31 cellular contexts compared by ENCODE assay signal in the genomic region with DNA sequence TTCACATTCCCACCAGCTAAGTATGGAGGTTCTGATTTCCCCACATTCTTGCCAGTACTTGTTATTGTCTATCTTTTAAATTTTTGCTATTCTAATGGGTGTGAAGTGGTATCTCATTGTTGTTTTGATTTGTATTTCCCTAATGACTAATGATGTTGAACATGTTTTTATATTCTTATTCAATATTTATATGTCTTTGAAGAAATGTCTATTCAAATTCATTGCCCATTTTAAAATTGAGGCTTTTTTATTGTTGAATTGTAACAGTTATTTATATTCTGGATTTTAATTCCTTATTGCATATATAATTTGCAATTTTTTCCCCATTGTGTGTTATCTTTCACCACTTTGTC.
A peak's percentile ranks its signal among the peaks of the same experiment; 100 is the strongest.
DNase-seq lines count a peak whose midpoint lies in the region; ATAC-seq, FAIRE-seq and TF ChIP-seq lines count a peak whose summit lies in the region.
"Had no signal": no experiment of that assay in that cellular context is flagged by ENCODE, and none has a peak within 500 bp of the region (broad histone marks: within the 10 kb centered on the region; RNA-seq: fewer than 3 reads in every experiment).

No MANE protein-coding gene starts in this region.

- peak overlapping the region; percentile 75; the same call in 1 of the 2 replicates for H2AFZ ChIP-seq in K562 (ENCODE audit: low read depth, low read length)

- no peaks in the 10 kb centered on the region for H3K79me2 ChIP-seq in K562 (ENCODE audit: control insufficient read depth, insufficient read depth, low read length)

- no peaks in the 10 kb centered on the region for H3K36me3 ChIP-seq in K562 (ENCODE audit: control insufficient read depth, insufficient read depth, low read length)
- H3K36me3 ChIP-seq: BE2C; BLaER1; BLaER1 treated with 17β-estradiol and CSF1 and Interleukin-3, amounts not matched to agents 10 nM and 100 nM had no signal

- BruUV-seq in K562 (replicated peaks; lab: Mats Ljungman, UMichigan) = no TSS peak

- no peak for TF ChIP-seq RAD21 in K562 (CRISPR knock-in tag; conservative IDR thresholded peaks at IDR 0.05 in 1 of 2, IDR thresholded peaks at IDR 0.05 in 1 of 2)

- no peaks in the 10 kb centered on the region for H3K9me1 ChIP-seq in K562 (ENCODE audit: control insufficient read depth, insufficient read depth, low read length)

- H3K9ac ChIP-seq in K562 (ENCODE audit: insufficient read depth in 1 of 2, low read depth in 2 of 2, low read length in 2 of 2) = no peak overlapping the region
- H3K9ac ChIP-seq: BLaER1; BLaER1 treated with 17β-estradiol and CSF1 and Interleukin-3, amounts not matched to agents 10 nM and 100 nM had no signal

- POLR2A ChIA-PET in K562 (lab: Yijun Ruan, JAX) = interaction anchor here (0.6 to 1.9 kb wide), 2 partner anchors 14 to 54 kb away, joined by 3 to 8 read pairs; no protein-coding TSS in a partner anchor

- no peak for ATAC-seq in K562
- ATAC-seq in GM21825 (IDR thresholded peaks at IDR 0.05; ENCODE audit: unreplicated experiment) = no peak
- ATAC-seq: A549; CD8-positive, alpha-beta T cell had no signal

- H3K4me2 ChIP-seq in K562 (ENCODE audit: insufficient read depth, low read length) = no peak overlapping the region
- H3K4me2 ChIP-seq: A549; BLaER1; BLaER1 treated with 17β-estradiol and CSF1 and Interleukin-3, amounts not matched to agents 10 nM and 100 nM had no signal

- no peaks in the 10 kb centered on the region for H4K20me1 ChIP-seq in K562 (replicated peaks; ENCODE audit: control insufficient read depth, insufficient read depth, low read length)
- H4K20me1 ChIP-seq: BLaER1; BLaER1 treated with 17β-estradiol and CSF1 and Interleukin-3, amounts not matched to agents 10 nM and 100 nM had no signal

- intact Hi-C loops in K562 (cut with micrococcal nuclease) = loop anchor here (1.0 kb wide), 1 partner anchor 34 kb away; no protein-coding TSS in a partner anchor

- in situ Hi-C loops in K562 (cut with MboI) = no loop called here

- peak overlapping the region; percentile 72; the same call in 2 of the 3 replicates for H3K27ac ChIP-seq in K562 (ENCODE audit: extremely low read depth, low read depth, low read length)
- peak overlapping the region; percentile 45 for H3K27ac ChIP-seq in epithelial cell of prostate
- H3K27ac ChIP-seq: 22Rv1; A549; BLaER1; BLaER1 treated with 17β-estradiol and CSF1 and Interleukin-3, amounts not matched to agents 10 nM and 100 nM; C4-2B had no signal

- no peak for FAIRE-seq in K562 (lab: Jason Lieb, UNC)
- FAIRE-seq: A204.1, A549, D721Med had no signal

- CTCF ChIA-PET in K562 (lab: Yijun Ruan, JAX; ENCODE audit: low intra/inter-chr PET ratio) = no interaction called here

- no peak for TF ChIP-seq CTCF in K562 (IDR thresholded peaks at IDR 0.05 in 2 of 3, conservative IDR thresholded peaks at IDR 0.05 in 1 of 3; ENCODE audit: insufficient read depth in 2 of 3, low read depth in 1 of 3, low read length in 3 of 3)

- no peaks in the 10 kb centered on the region for H3K27me3 ChIP-seq in K562 (ENCODE audit: control insufficient read depth in 2 of 2, insufficient read depth in 2 of 2, low read length in 2 of 2)
- H3K27me3 ChIP-seq: BE2C; BLaER1; BLaER1 treated with 17β-estradiol and CSF1 and Interleukin-3, amounts not matched to agents 10 nM and 100 nM had no signal

- H3K4me1 ChIP-seq in K562 (replicated peaks in 1 of 2; ENCODE audit: control insufficient read depth in 2 of 2, insufficient read depth in 2 of 2, low read length in 2 of 2) = peaks cover 0 to 29% of the 10 kb centered on the region in 2 experiments; a peak in 4 of 5 replicates
- H3K4me1 ChIP-seq: A549; BE2C; BLaER1; BLaER1 treated with 17β-estradiol and CSF1 and Interleukin-3, amounts not matched to agents 10 nM and 100 nM; Caco-2 had no signal

- no peak for TF ChIP-seq EP300 in K562 (IDR thresholded peaks at IDR 0.05; ENCODE audit: low read length)

- H3K9me3 ChIP-seq in K562 (replicated peaks; ENCODE audit: control insufficient read depth, insufficient read depth, low read depth, low read length) = peaks cover 5% of the 10 kb centered on the region; the same call in 1 of the 2 replicates
- H3K9me3 ChIP-seq: A549; BE2C; BLaER1; BLaER1 treated with 17β-estradiol and CSF1 and Interleukin-3, amounts not matched to agents 10 nM and 100 nM had no signal

- H3K4me3 ChIP-seq in K562 = no peak overlapping the region
- H3K4me3 ChIP-seq: A549; BLaER1; BLaER1 treated with 17β-estradiol and CSF1 and Interleukin-3, amounts not matched to agents 10 nM and 100 nM had no signal

- DNase-seq in K562 (ENCODE audit: extremely low read depth in 1 of 4, low spot score in 3 of 4) (no peak), epithelial cell of prostate (ENCODE audit: low read depth, low spot score) (no peak)
- DNase-seq in stimulated activated CD4-positive, alpha-beta T cell treated with anti-CD3 and anti-CD28 coated beads, Interleukin-2, amount 100 ng/mL, for 48 hours = no peak
- DNase-seq: 8988T; ACHN; AML-193; BE2C; C1 segment of cervical spinal cord; Caco-2; Calu3; CD4-positive, alpha-beta memory T cell; CD4-positive, alpha-beta T cell; CD4-positive, CD25-positive, alpha-beta regulatory T cell; CD8-positive, alpha-beta memory T cell; CD8-positive, alpha-beta T cell; COR-L47; DMS 273 treated with DMSO at 0.1 percent for 48 hours; DMS153; DMS53; DMS79; DMS79 treated with DMSO at 0.1 percent for 48 hours; DND-41; EL had no signal

- no peak for TF ChIP-seq POLR2A in K562 (conservative IDR thresholded peaks at IDR 0.05)

TF ChIP-seq in K562, 482 proteins besides CTCF, POLR2A, EP300 and RAD21 (continues in another document):
- TF ChIP-seq IRF1 (CRISPR knock-in tag; IDR thresholded peaks at IDR 0.05; ENCODE audit: borderline replicate concordance) (no peak), FOXO4 (CRISPR knock-in tag; IDR thresholded peaks at IDR 0.05) (no peak), MBD1 (CRISPR knock-in tag; IDR thresholded peaks at IDR 0.05) (no peak), EHMT2 (IDR thresholded peaks at IDR 0.05) (no peak), BACH1 (tag; IDR thresholded peaks at IDR 0.05) (0 out of 2 replicates have a peak, but pooled peaks have one; percentile 60)
- TF ChIP-seq, protein P1, sequence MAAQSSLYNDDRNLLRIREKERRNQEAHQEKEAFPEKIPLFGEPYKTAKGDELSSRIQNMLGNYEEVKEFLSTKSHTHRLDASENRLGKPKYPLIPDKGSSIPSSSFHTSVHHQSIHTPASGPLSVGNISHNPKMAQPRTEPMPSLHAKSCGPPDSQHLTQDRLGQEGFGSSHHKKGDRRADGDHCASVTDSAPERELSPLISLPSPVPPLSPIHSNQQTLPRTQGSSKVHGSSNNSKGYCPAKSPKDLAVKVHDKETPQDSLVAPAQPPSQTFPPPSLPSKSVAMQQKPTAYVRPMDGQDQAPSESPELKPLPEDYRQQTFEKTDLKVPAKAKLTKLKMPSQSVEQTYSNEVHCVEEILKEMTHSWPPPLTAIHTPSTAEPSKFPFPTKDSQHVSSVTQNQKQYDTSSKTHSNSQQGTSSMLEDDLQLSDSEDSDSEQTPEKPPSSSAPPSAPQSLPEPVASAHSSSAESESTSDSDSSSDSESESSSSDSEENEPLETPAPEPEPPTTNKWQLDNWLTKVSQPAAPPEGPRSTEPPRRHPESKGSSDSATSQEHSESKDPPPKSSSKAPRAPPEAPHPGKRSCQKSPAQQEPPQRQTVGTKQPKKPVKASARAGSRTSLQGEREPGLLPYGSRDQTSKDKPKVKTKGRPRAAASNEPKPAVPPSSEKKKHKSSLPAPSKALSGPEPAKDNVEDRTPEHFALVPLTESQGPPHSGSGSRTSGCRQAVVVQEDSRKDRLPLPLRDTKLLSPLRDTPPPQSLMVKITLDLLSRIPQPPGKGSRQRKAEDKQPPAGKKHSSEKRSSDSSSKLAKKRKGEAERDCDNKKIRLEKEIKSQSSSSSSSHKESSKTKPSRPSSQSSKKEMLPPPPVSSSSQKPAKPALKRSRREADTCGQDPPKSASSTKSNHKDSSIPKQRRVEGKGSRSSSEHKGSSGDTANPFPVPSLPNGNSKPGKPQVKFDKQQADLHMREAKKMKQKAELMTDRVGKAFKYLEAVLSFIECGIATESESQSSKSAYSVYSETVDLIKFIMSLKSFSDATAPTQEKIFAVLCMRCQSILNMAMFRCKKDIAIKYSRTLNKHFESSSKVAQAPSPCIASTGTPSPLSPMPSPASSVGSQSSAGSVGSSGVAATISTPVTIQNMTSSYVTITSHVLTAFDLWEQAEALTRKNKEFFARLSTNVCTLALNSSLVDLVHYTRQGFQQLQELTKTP (IDR thresholded peaks at IDR 0.05; ENCODE audit: low read depth in 1 of 2, partially characterized antibody in 2 of 2) = peak in 1 of 2 experiments; percentile 63
